In genomic region chr2:235263205-235264120, GRCh38 we compare ENCODE assay signal across 9 cellular contexts.
A peak's percentile ranks its signal among the peaks of the same experiment; 100 is the strongest.
DNase-seq lines count a peak whose midpoint lies in the region; ATAC-seq and TF ChIP-seq lines count a peak whose summit lies in the region.
"Had no signal": no experiment of that assay in that cellular context is flagged by ENCODE, and none has a peak within 500 bp of the region (broad histone marks: within the 10 kb centered on the region; RNA-seq: fewer than 3 reads in every experiment).

No MANE protein-coding gene starts in this region.

- peak overlapping the region; percentile 50 for H2AFZ ChIP-seq in fibroblast of lung (ENCODE audit: low read length)

- H3K4me3 Mint-ChIP-seq in nephron = peak overlapping the region in 2 of 3 experiments; percentile 59 to 66
- H3K4me3 Mint-ChIP-seq in activated CD8-positive, alpha-beta T cell treated with anti-CD3 and anti-CD28 coated beads, Interleukin-2, amount 10 ng/mL, durations not matched to agents 7 days and 5 days = no peak overlapping the region

- H3K9me3 Mint-ChIP-seq in nephron = no peaks in the 10 kb centered on the region
- no peaks in the 10 kb centered on the region for H3K9me3 Mint-ChIP-seq in activated CD8-positive, alpha-beta T cell treated with anti-CD3 and anti-CD28 coated beads, Interleukin-2, amount 10 ng/mL, durations not matched to agents 7 days and 5 days (ENCODE audit: insufficient read depth)

- H3K4me3 ChIP-seq in BLaER1 treated with 17β-estradiol and CSF1 and Interleukin-3, amounts not matched to agents 10 nM and 100 nM = no peak overlapping the region
- peak overlapping the region in 1 of 4 experiments; percentile 32 for H3K4me3 ChIP-seq in fibroblast of lung (replicated peaks in 1 of 4; ENCODE audit: control extremely low read depth in 1 of 4, insufficient read depth in 1 of 4, low read depth in 3 of 4, low read length in 4 of 4)
- H3K4me3 ChIP-seq: thoracic aorta had no signal

- no peaks in the 10 kb centered on the region for H3K79me2 ChIP-seq in fibroblast of lung (ENCODE audit: control insufficient read depth, insufficient read depth, low read length)

- H3K9ac ChIP-seq in BLaER1 treated with 17β-estradiol and CSF1 and Interleukin-3, amounts not matched to agents 10 nM and 100 nM = 0 out of 22 replicates have a peak overlapping the region, but pooled peaks of 1 of the 11 experiments have one; percentile 3
- no peak overlapping the region for H3K9ac ChIP-seq in fibroblast of lung (ENCODE audit: insufficient read depth, low read length)

- peak overlapping the region in 10 of 11 experiments; percentile 36 to 87 (median 59); a peak in 20 of 22 replicates for H3K4me2 ChIP-seq in BLaER1 treated with 17β-estradiol and CSF1 and Interleukin-3, amounts not matched to agents 10 nM and 100 nM
- H3K4me2 ChIP-seq in fibroblast of lung (ENCODE audit: extremely low read depth, insufficient read depth, low read length) = peak overlapping the region; percentile 32

- peaks cover 29 to 60% (median 51%) of the 10 kb centered on the region in 10 experiments for H3K4me1 ChIP-seq in BLaER1 treated with 17β-estradiol and CSF1 and Interleukin-3, amounts not matched to agents 10 nM and 100 nM
- peaks cover 15% of the 10 kb centered on the region for H3K4me1 ChIP-seq in fibroblast of lung (ENCODE audit: control insufficient read depth, extremely low read depth, insufficient read depth, low read length)

- H3K36me3 ChIP-seq in BLaER1 treated with 17β-estradiol and CSF1 and Interleukin-3, amounts not matched to agents 10 nM and 100 nM = no peaks in the 10 kb centered on the region
- H3K36me3 ChIP-seq in fibroblast of lung (ENCODE audit: control insufficient read depth, insufficient read depth, low read length) = no peaks in the 10 kb centered on the region
- H3K36me3 ChIP-seq: thoracic aorta had no signal

- H3K27ac ChIP-seq in BLaER1 treated with 17β-estradiol and CSF1 and Interleukin-3, amounts not matched to agents 10 nM and 100 nM = peak overlapping the region in 2 of 11 experiments; percentile 13 to 20; a peak in 2 of 22 replicates
- H3K27ac ChIP-seq in fibroblast of lung (ENCODE audit: insufficient read depth, low read length) = peak overlapping the region; percentile 49
- H3K27ac ChIP-seq: thoracic aorta had no signal

- peak overlapping the region in 2 of 3 experiments; percentile 73 to 76 for H3K27ac Mint-ChIP-seq in nephron
- H3K27ac Mint-ChIP-seq in activated CD8-positive, alpha-beta T cell treated with anti-CD3 and anti-CD28 coated beads, Interleukin-2, amount 10 ng/mL, durations not matched to agents 7 days and 5 days = no peak overlapping the region

- no peak for ATAC-seq in GM19395 (IDR thresholded peaks at IDR 0.05; ENCODE audit: unreplicated experiment)
- ATAC-seq in activated CD8-positive, alpha-beta T cell treated with anti-CD3 and anti-CD28 coated beads, Interleukin-2, amount 10 ng/mL, durations not matched to agents 7 days and 5 days = no peak
- no peak for ATAC-seq in GM18907 (IDR thresholded peaks at IDR 0.05; ENCODE audit: unreplicated experiment)
- no peak for ATAC-seq in HG03175 (IDR thresholded peaks at IDR 0.05; ENCODE audit: unreplicated experiment)

- TF ChIP-seq CTCF in fibroblast of lung (conservative IDR thresholded peaks at IDR 0.05 in 1 of 2, IDR thresholded peaks at IDR 0.05 in 1 of 2; ENCODE audit: low read depth in 1 of 2, low read length in 2 of 2) (peak in 1 of 2 donors; percentile 9), nephron (IDR thresholded peaks at IDR 0.05; ENCODE audit: unreplicated experiment in 3 of 3) (no peak)

- peak; percentile 83 to 94 for DNase-seq in fibroblast of lung (ENCODE audit: low read depth in 2 of 2)
- DNase-seq in activated CD8-positive, alpha-beta T cell treated with anti-CD3 and anti-CD28 coated beads, Interleukin-2, amount 10 ng/mL, durations not matched to agents 7 days and 5 days = no peak

- CTCF ChIA-PET in activated CD8-positive, alpha-beta T cell treated with anti-CD3 and anti-CD28 coated beads, Interleukin-2, amount 10 ng/mL, durations not matched to agents 7 days and 5 days (lab: Charles Lee) = no interaction called here

- no peaks in the 10 kb centered on the region for H4K20me1 ChIP-seq in BLaER1 treated with 17β-estradiol and CSF1 and Interleukin-3, amounts not matched to agents 10 nM and 100 nM
- no peaks in the 10 kb centered on the region for H4K20me1 ChIP-seq in fibroblast of lung (ENCODE audit: control insufficient read depth, extremely low read depth, insufficient read depth, low read length)

- H3K27me3 Mint-ChIP-seq in nephron (ENCODE audit: low read depth) = peaks cover 13% of the 10 kb centered on the region
- H3K27me3 Mint-ChIP-seq in activated CD8-positive, alpha-beta T cell treated with anti-CD3 and anti-CD28 coated beads, Interleukin-2, amount 10 ng/mL, durations not matched to agents 7 days and 5 days (ENCODE audit: low read depth) = peaks cover 45% of the 10 kb centered on the region

- H3K27me3 ChIP-seq in BLaER1 treated with 17β-estradiol and CSF1 and Interleukin-3, amounts not matched to agents 10 nM and 100 nM = peaks cover 0 to 48% (median 0%) of the 10 kb centered on the region in 11 experiments; a peak in 6 of 22 replicates
- no peaks in the 10 kb centered on the region for H3K27me3 ChIP-seq in fibroblast of lung (ENCODE audit: control insufficient read depth, insufficient read depth, low read length)

- POLR2A ChIA-PET in activated CD8-positive, alpha-beta T cell treated with anti-CD3 and anti-CD28 coated beads, Interleukin-2, amount 10 ng/mL, durations not matched to agents 7 days and 5 days (lab: Charles Lee) = no interaction called here

- H3K4me1 Mint-ChIP-seq in nephron = peaks cover 36% of the 10 kb centered on the region
- no peaks in the 10 kb centered on the region for H3K4me1 Mint-ChIP-seq in activated CD8-positive, alpha-beta T cell treated with anti-CD3 and anti-CD28 coated beads, Interleukin-2, amount 10 ng/mL, durations not matched to agents 7 days and 5 days (ENCODE audit: low read depth)

- H3K9me3 ChIP-seq in BLaER1 treated with 17β-estradiol and CSF1 and Interleukin-3, amounts not matched to agents 10 nM and 100 nM (replicated peaks in 1 of 11) = peaks cover 0 to 8% (median 0%) of the 10 kb centered on the region in 11 experiments; a peak in 4 of 22 replicates
- H3K9me3 ChIP-seq in fibroblast of lung (ENCODE audit: control insufficient read depth, insufficient read depth, low read depth, low read length) = no peaks in the 10 kb centered on the region
- H3K9me3 ChIP-seq: thoracic aorta had no signal

- no peaks in the 10 kb centered on the region for H3K36me3 Mint-ChIP-seq in nephron (ENCODE audit: low read depth)
- H3K36me3 Mint-ChIP-seq in activated CD8-positive, alpha-beta T cell treated with anti-CD3 and anti-CD28 coated beads, Interleukin-2, amount 10 ng/mL, durations not matched to agents 7 days and 5 days (ENCODE audit: low read depth) = no peaks in the 10 kb centered on the region

TF ChIP-seq in PFSK-1, 5 proteins besides CTCF, POLR2A, EP300 and RAD21:
- TF ChIP-seq TAF1 (IDR thresholded peaks at IDR 0.05; ENCODE audit: borderline replicate concordance, insufficient read depth, low read length) (no peak), SIN3A (IDR thresholded peaks at IDR 0.05; ENCODE audit: borderline replicate concordance, insufficient read depth, low read length) (no peak), POLR2AphosphoS5 (IDR thresholded peaks at IDR 0.05; ENCODE audit: low read depth, low read length) (peak; percentile 35; the same call in 1 of the 2 replicates), FOXP2 (optimal IDR thresholded peaks at IDR 0.05; ENCODE audit: borderline replicate concordance, extremely low read depth, extremely low read length, insufficient read depth) (peak; percentile 41)
- TF ChIP-seq, protein P1, sequence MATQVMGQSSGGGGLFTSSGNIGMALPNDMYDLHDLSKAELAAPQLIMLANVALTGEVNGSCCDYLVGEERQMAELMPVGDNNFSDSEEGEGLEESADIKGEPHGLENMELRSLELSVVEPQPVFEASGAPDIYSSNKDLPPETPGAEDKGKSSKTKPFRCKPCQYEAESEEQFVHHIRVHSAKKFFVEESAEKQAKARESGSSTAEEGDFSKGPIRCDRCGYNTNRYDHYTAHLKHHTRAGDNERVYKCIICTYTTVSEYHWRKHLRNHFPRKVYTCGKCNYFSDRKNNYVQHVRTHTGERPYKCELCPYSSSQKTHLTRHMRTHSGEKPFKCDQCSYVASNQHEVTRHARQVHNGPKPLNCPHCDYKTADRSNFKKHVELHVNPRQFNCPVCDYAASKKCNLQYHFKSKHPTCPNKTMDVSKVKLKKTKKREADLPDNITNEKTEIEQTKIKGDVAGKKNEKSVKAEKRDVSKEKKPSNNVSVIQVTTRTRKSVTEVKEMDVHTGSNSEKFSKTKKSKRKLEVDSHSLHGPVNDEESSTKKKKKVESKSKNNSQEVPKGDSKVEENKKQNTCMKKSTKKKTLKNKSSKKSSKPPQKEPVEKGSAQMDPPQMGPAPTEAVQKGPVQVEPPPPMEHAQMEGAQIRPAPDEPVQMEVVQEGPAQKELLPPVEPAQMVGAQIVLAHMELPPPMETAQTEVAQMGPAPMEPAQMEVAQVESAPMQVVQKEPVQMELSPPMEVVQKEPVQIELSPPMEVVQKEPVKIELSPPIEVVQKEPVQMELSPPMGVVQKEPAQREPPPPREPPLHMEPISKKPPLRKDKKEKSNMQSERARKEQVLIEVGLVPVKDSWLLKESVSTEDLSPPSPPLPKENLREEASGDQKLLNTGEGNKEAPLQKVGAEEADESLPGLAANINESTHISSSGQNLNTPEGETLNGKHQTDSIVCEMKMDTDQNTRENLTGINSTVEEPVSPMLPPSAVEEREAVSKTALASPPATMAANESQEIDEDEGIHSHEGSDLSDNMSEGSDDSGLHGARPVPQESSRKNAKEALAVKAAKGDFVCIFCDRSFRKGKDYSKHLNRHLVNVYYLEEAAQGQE (IDR thresholded peaks at IDR 0.05; ENCODE audit: insufficient read depth in 1 of 2, low read depth in 2 of 2, low read length in 2 of 2) = peak; percentile 21 to 39; a peak in 1 of 4 replicates
